In the genomic region with DNA sequence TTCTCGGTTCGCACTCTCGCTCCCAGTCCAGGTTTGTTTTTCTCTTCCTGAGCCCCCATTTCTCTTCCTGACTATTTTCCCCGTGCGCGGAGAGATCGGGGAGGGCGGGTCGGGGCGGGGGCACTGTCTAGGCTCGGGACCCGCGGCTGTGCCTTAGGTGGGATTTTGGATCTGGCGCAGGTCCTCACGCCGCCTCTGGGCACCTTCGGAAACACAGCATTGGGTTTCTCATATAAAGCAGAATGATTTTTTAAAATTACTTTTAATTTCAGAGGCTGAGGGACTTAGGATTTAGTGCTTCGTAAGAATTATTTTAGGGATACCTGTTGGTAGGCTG, we compare ENCODE assay signal across 9 cellular contexts. TPM values are rescaled to one million over a fixed set of nuclear protein-coding genes. Genes with fewer than 3 reads are reported as not detected.
DNase-seq lines count a peak whose midpoint lies in the region; ATAC-seq and TF ChIP-seq lines count a peak whose summit lies in the region.
"Had no signal": no experiment of that assay in that cellular context is flagged by ENCODE, and none has a peak within 500 bp of the region (broad histone marks: within the 10 kb centered on the region; RNA-seq: fewer than 3 reads in every experiment).

No MANE protein-coding gene starts in this region.

- H3K4me3 ChIP-seq in LNCaP clone FGC (ENCODE audit: low read depth, low read length): peak overlapping the region; percentile 60
- H3K4me3 ChIP-seq in fibroblast of villous mesenchyme (ENCODE audit: low read depth, low read length): peak overlapping the region; percentile 69
- H3K4me3 ChIP-seq in trophoblast cell (ENCODE audit: low read depth, low read length): peak overlapping the region; percentile 77

- no peaks in the 10 kb centered on the region for H3K79me2 ChIP-seq in trophoblast cell (ENCODE audit: control insufficient read depth, insufficient read depth, low read length, poor library complexity)

- H3K4ac ChIP-seq in trophoblast cell (ENCODE audit: low read depth, low read length): no peak overlapping the region

- H3K27ac ChIP-seq in trophoblast cell (ENCODE audit: low read depth, low read length): no peak overlapping the region
- H3K27ac ChIP-seq: epithelial cell of prostate had no signal

- no peak overlapping the region for H2AFZ ChIP-seq in trophoblast cell (ENCODE audit: insufficient read depth, low read length, poor library complexity)

- H2AK5ac ChIP-seq in trophoblast cell (ENCODE audit: low read length): no peak overlapping the region

- no peak overlapping the region for H4K8ac ChIP-seq in trophoblast cell (ENCODE audit: low read depth, low read length)

- H3K27me3 ChIP-seq in trophoblast cell (ENCODE audit: insufficient read depth, low read length): peaks cover 18% of the 10 kb centered on the region

- no peak overlapping the region for H4K12ac ChIP-seq in trophoblast cell (ENCODE audit: low read depth, low read length)

- peak overlapping the region; percentile 88 for H3K4me2 ChIP-seq in trophoblast cell (ENCODE audit: low read length)

- no peaks in the 10 kb centered on the region for H3K79me1 ChIP-seq in trophoblast cell (ENCODE audit: low read length)

- H2BK5ac ChIP-seq in trophoblast cell (ENCODE audit: low read depth, low read length, poor library complexity): no peak overlapping the region

- WGBS in trophoblast cell (ENCODE audit: extremely low coverage, insufficient coverage, insufficient read length): no CpG with 5 or more reads among the region's 18 CpGs

- DNase-seq in LNCaP clone FGC (ENCODE audit: low read depth): no peak
- DNase-seq in activated T-cell treated with anti-CD3 and anti-CD28 coated beads for 48 hours (ENCODE audit: low read depth): peak; percentile 25
- peak; percentile 33 for DNase-seq in fibroblast of villous mesenchyme (ENCODE audit: low read depth)
- DNase-seq in trophoblast cell: peak in 1 of 2 donors; percentile 54
- no peak for DNase-seq in occipital lobe (lab: John Stamatoyannopoulos, UW)

- no peak overlapping the region for H2BK12ac ChIP-seq in trophoblast cell (ENCODE audit: low read length)

- H3K36me3 ChIP-seq in trophoblast cell (ENCODE audit: control insufficient read depth in 1 of 2, insufficient read depth in 2 of 2, low read length in 2 of 2): no peaks in the 10 kb centered on the region

- no peak overlapping the region for H3K23ac ChIP-seq in trophoblast cell (ENCODE audit: low read length)

- peaks cover 5% of the 10 kb centered on the region for H3K9me3 ChIP-seq in trophoblast cell (ENCODE audit: insufficient read depth, low read depth, low read length)

- H3K18ac ChIP-seq in trophoblast cell (ENCODE audit: low read length): no peak overlapping the region

- no peak overlapping the region for H2BK120ac ChIP-seq in trophoblast cell (ENCODE audit: insufficient read depth, low read length, poor library complexity)

- H4K91ac ChIP-seq in trophoblast cell (ENCODE audit: low read depth, low read length): no peak overlapping the region

- TF ChIP-seq CTCF in LNCaP clone FGC (IDR thresholded peaks at IDR 0.05; ENCODE audit: control insufficient read depth, extremely low read depth, insufficient read depth) (no peak), fibroblast of villous mesenchyme (IDR thresholded peaks at IDR 0.05; ENCODE audit: insufficient read depth, low read depth, low read length) (peak; percentile 18)

- peak; percentile 18 for ATAC-seq in GM19043 (IDR thresholded peaks at IDR 0.05; ENCODE audit: low read depth, unreplicated experiment)
- ATAC-seq in GM19463 (IDR thresholded peaks at IDR 0.05; ENCODE audit: unreplicated experiment): no peak
- ATAC-seq in GM19328 (IDR thresholded peaks at IDR 0.05; ENCODE audit: unreplicated experiment): no peak

- peaks cover 0 to 2% of the 10 kb centered on the region in 2 experiments for H3K4me1 ChIP-seq in trophoblast cell (ENCODE audit: control insufficient read depth in 1 of 2, insufficient read depth in 2 of 2, low read length in 2 of 2)

- H3K9ac ChIP-seq in trophoblast cell (ENCODE audit: low read length): no peak overlapping the region

- no peak overlapping the region for H3K14ac ChIP-seq in trophoblast cell (ENCODE audit: low read length)

RNA-seq across cellular contexts. Expression of gene STX11, which starts 0.3 kb away (rescaled TPM):
- 0.97 and 2.2 TPM in 2 replicates for total RNA-seq in fibroblast of villous mesenchyme
- polyA plus RNA-seq in trophoblast cell (2013): 1.7 and 2.3 TPM in 2 replicates
- 0.78 TPM for total RNA-seq in occipital lobe

RNA-seq across cellular contexts. Expression of gene SF3B5, which starts 55.3 kb away (rescaled TPM):
- total RNA-seq in fibroblast of villous mesenchyme: 78.6 and 92.8 TPM in 2 replicates
- 171 and 172 TPM in 2 replicates for polyA plus RNA-seq in trophoblast cell (2013)
- 37.1 TPM for total RNA-seq in occipital lobe

Comparison
In these comparisons a context has a peak if more than half of its experiments do, and no peak if none do; other contexts are left out.
1. DNase-seq: peak in activated T-cell treated with anti-CD3 and anti-CD28 coated beads for 48 hours (single experiment) and fibroblast of villous mesenchyme (single experiment); none in LNCaP clone FGC (single experiment) and occipital lobe (single experiment).
2. Peak in every context shown above with its lines, with median percentiles within 50 percentile points of each other: H3K4me3 ChIP-seq.